In genomic region chr4:674172-675035, GRCh38 we compare ENCODE assay signal across 8 cellular contexts. TPM values are rescaled to one million over a fixed set of nuclear protein-coding genes. Genes with fewer than 3 reads are reported as not detected.
DNase-seq lines count a peak whose midpoint lies in the region; ATAC-seq and TF ChIP-seq lines count a peak whose summit lies in the region.

TSS of gene ATP5ME (minus strand) at chr4:674276. CDS start at chr4:674247, 29 bp downstream.
TSS of gene MYL5 (plus strand) at chr4:674542. CDS start at chr4:678027, 3,485 bp downstream.

- peak; percentile 95 for DNase-seq in G401 (ENCODE audit: low spot score)
- peak; percentile 100 for DNase-seq in H7
- peak; percentile 97 for DNase-seq in activated effector memory CD4-positive, alpha-beta T cell treated with Interleukin-2 at 50 U/mL for 16 hours
- DNase-seq in fibroblast of the conjunctiva (ENCODE audit: low read depth): peak; percentile 92
- DNase-seq in nephron progenitor cell: peak; percentile 96
- peak; percentile 98 to 99 for DNase-seq in stimulated activated naive CD8-positive, alpha-beta T cell treated with anti-CD3 and anti-CD28 coated beads, Interleukin-15, amount 100 ng/mL, for 72 hours

- no peaks in the 10 kb centered on the region for H3K9me3 Mint-ChIP-seq in nephron progenitor cell
- H3K9me3 Mint-ChIP-seq in stimulated activated naive CD8-positive, alpha-beta T cell treated with anti-CD3 and anti-CD28 coated beads, Interleukin-15, amount 100 ng/mL, for 72 hours: no peaks in the 10 kb centered on the region

- H3K36me3 Mint-ChIP-seq in nephron progenitor cell (ENCODE audit: low read depth): peaks cover 24% of the 10 kb centered on the region

- H3K4me1 Mint-ChIP-seq in nephron progenitor cell: peaks cover 14% of the 10 kb centered on the region
- H3K4me1 Mint-ChIP-seq in stimulated activated naive CD8-positive, alpha-beta T cell treated with anti-CD3 and anti-CD28 coated beads, Interleukin-15, amount 100 ng/mL, for 72 hours: peaks cover 36% of the 10 kb centered on the region

- TF ChIP-seq CTCF in Loucy (conservative IDR thresholded peaks at IDR 0.05; ENCODE audit: low read length): peak; percentile 81
- peak; percentile 95 for TF ChIP-seq CTCF in nephron progenitor cell (IDR thresholded peaks at IDR 0.05)

- peak; percentile 83 for TF ChIP-seq POLR2A in Raji (IDR thresholded peaks at IDR 0.05; ENCODE audit: insufficient read depth, low read depth, low read length)

- H2AFZ ChIP-seq in Loucy (ENCODE audit: low read length): peak within 1 kb of the TSS; percentile 85

- H3K4me1 ChIP-seq in Loucy (ENCODE audit: insufficient read depth, low read length, poor library complexity, severe bottlenecking): peaks cover 24% of the 10 kb centered on the region

- no peaks in the 10 kb centered on the region for H3F3A ChIP-seq in Loucy (ENCODE audit: low read depth)

- H3K4me3 ChIP-seq in H7 (ENCODE audit: insufficient read depth, low read depth, low read length) (peak within 1 kb of the TSS; percentile 92), Loucy (ENCODE audit: low read length, poor library complexity, severe bottlenecking) (peak within 1 kb of the TSS; percentile 85)

- peaks cover 2% of the 10 kb centered on the region for H3K27me3 Mint-ChIP-seq in nephron progenitor cell (ENCODE audit: low read depth, poor library complexity)
- no peaks in the 10 kb centered on the region for H3K27me3 Mint-ChIP-seq in stimulated activated naive CD8-positive, alpha-beta T cell treated with anti-CD3 and anti-CD28 coated beads, Interleukin-15, amount 100 ng/mL, for 72 hours

- H3K4me2 ChIP-seq in Loucy (ENCODE audit: low read depth, low read length, poor library complexity, severe bottlenecking): peak within 1 kb of the TSS; percentile 98

- peaks cover 24% of the 10 kb centered on the region for H3K79me2 ChIP-seq in Loucy (ENCODE audit: insufficient read depth, low read length)

- peak within 1 kb of the TSS; percentile 91 for H3K4me3 Mint-ChIP-seq in nephron progenitor cell
- peak within 1 kb of the TSS; percentile 89 to 95 for H3K4me3 Mint-ChIP-seq in stimulated activated naive CD8-positive, alpha-beta T cell treated with anti-CD3 and anti-CD28 coated beads, Interleukin-15, amount 100 ng/mL, for 72 hours

- H3K27ac Mint-ChIP-seq in nephron progenitor cell: peak within 1 kb of the TSS; percentile 87
- peak within 1 kb of the TSS; percentile 94 to 98 for H3K27ac Mint-ChIP-seq in stimulated activated naive CD8-positive, alpha-beta T cell treated with anti-CD3 and anti-CD28 coated beads, Interleukin-15, amount 100 ng/mL, for 72 hours

- H3K36me3 ChIP-seq in H7 (replicated peaks; ENCODE audit: control insufficient read depth, insufficient read depth, low read length) (peaks cover 14% of the 10 kb centered on the region), Loucy (ENCODE audit: insufficient read depth, low read length) (peaks cover 8% of the 10 kb centered on the region; the same call in 1 of the 2 replicates)

- H3K9me2 ChIP-seq in Loucy (replicated peaks; ENCODE audit: low read depth, low read length): no peaks in the 10 kb centered on the region

- in situ Hi-C loops in G401 (cut with HindIII; ENCODE audit: low sequenced_read_pairs): no loop called here

- H3K27me3 ChIP-seq in H7 (ENCODE audit: control insufficient read depth, insufficient read depth, low read length) (no peaks in the 10 kb centered on the region; the same call in 1 of the 2 replicates), Loucy (ENCODE audit: insufficient read depth, low read length, poor library complexity, severe bottlenecking) (no peaks in the 10 kb centered on the region)

- no peaks in the 10 kb centered on the region for H3K9me3 ChIP-seq in Loucy (ENCODE audit: insufficient read depth, low read depth, low read length)

- H3K9ac ChIP-seq in Loucy (ENCODE audit: low read depth, low read length, poor library complexity, severe bottlenecking): peak within 1 kb of the TSS; percentile 95

- H4K20me1 ChIP-seq in Loucy (ENCODE audit: insufficient read depth, low read length, poor library complexity, severe bottlenecking): peaks cover 3% of the 10 kb centered on the region

- ATAC-seq in stimulated activated naive CD8-positive, alpha-beta T cell treated with anti-CD3 and anti-CD28 coated beads, Interleukin-15, amount 100 ng/mL, for 72 hours: peak; percentile 94

RNA-seq across cellular contexts. Expression of gene ATP5ME, which starts in this region (rescaled TPM):
- 245 and 376 TPM in 2 replicates for total RNA-seq in G401 (2014; rRNA removed; shearing (Covaris generic))
- 410 and 452 TPM in 2 replicates for total RNA-seq in H7 (2014; rRNA removed; shearing (Covaris generic))

RNA-seq across cellular contexts. Expression of gene MYL5, which starts in this region (rescaled TPM):
- total RNA-seq in G401 (2014; rRNA removed; shearing (Covaris generic)): 4.5 and 7.4 TPM in 2 replicates
- 12.6 and 18.2 TPM in 2 replicates for total RNA-seq in H7 (2014; rRNA removed; shearing (Covaris generic))

Comparison
In these comparisons a context has a peak if more than half of its experiments do, and no peak if none do; other contexts are left out.
1. Peak in every context shown above with its lines: DNase-seq, ATAC-seq and H3K4me3 ChIP-seq.